Comparison of ENCODE assay signal across 1 cellular context in genomic region chr14:58297762-58298476, GRCh38.
TF ChIP-seq lines count a peak whose summit lies in the region.

No MANE protein-coding gene starts in this region.

TF ChIP-seq in HEK293, 187 proteins besides CTCF, POLR2A, EP300 and RAD21 (continued from another document and continues in another):
- TF ChIP-seq ZNF280D (tag by site-specific recombination; IDR thresholded peaks at IDR 0.05): no peak
- no peak for TF ChIP-seq ZNF521 (tag by site-specific recombination; IDR thresholded peaks at IDR 0.05)
- TF ChIP-seq ZNF514 (tag by site-specific recombination; IDR thresholded peaks at IDR 0.05): no peak
- TF ChIP-seq ZNF837 (tag by site-specific recombination; IDR thresholded peaks at IDR 0.05): no peak
- 0 out of 2 replicates have a peak, but pooled peaks have one; percentile 53 for TF ChIP-seq ZNF639 (tag by site-specific recombination; IDR thresholded peaks at IDR 0.05)
- 0 out of 2 replicates have a peak, but pooled peaks have one; percentile 14 for TF ChIP-seq ZIC2 (tag by site-specific recombination; IDR thresholded peaks at IDR 0.05)
- TF ChIP-seq ZNF391 (tag by site-specific recombination; IDR thresholded peaks at IDR 0.05; ENCODE audit: borderline replicate concordance, low read depth): 0 out of 2 replicates have a peak, but pooled peaks have one; percentile 25
- peak; percentile 19; the same call in 1 of the 2 replicates for TF ChIP-seq PRDM10 (tag by site-specific recombination; IDR thresholded peaks at IDR 0.05)
- no peak for TF ChIP-seq MEIS1 (CRISPR knock-in tag; IDR thresholded peaks at IDR 0.05; ENCODE audit: borderline replicate concordance)
- no peak for TF ChIP-seq ZNF404 (tag by site-specific recombination; IDR thresholded peaks at IDR 0.05)
- no peak for TF ChIP-seq ZNF792 (tag by site-specific recombination; IDR thresholded peaks at IDR 0.05)
- no peak for TF ChIP-seq RBAK (tag by site-specific recombination; IDR thresholded peaks at IDR 0.05)
- TF ChIP-seq ZFP41 (tag by site-specific recombination; IDR thresholded peaks at IDR 0.05; ENCODE audit: borderline replicate concordance): no peak
- peak; percentile 34; the same call in 1 of the 2 replicates for TF ChIP-seq ZNF518A (tag by site-specific recombination; conservative IDR thresholded peaks at IDR 0.05; ENCODE audit: low read depth)
- TF ChIP-seq ZNF366 (tag by site-specific recombination; conservative IDR thresholded peaks at IDR 0.05): peak; percentile 1
- TF ChIP-seq ZNF624 (tag by site-specific recombination; IDR thresholded peaks at IDR 0.05): no peak
- TF ChIP-seq ZNF571 (tag by site-specific recombination; IDR thresholded peaks at IDR 0.05): no peak
- TF ChIP-seq ZNF830 (tag by site-specific recombination; IDR thresholded peaks at IDR 0.05; ENCODE audit: low read depth): no peak
- TF ChIP-seq ZBTB44 (tag by site-specific recombination; IDR thresholded peaks at IDR 0.05): 0 out of 2 replicates have a peak, but pooled peaks have one; percentile 2
- TF ChIP-seq KLF7 (tag by site-specific recombination; IDR thresholded peaks at IDR 0.05; ENCODE audit: borderline replicate concordance): 0 out of 2 replicates have a peak, but pooled peaks have one; percentile 18
- TF ChIP-seq ZNF398 (tag by site-specific recombination; IDR thresholded peaks at IDR 0.05): peak; percentile 85
- no peak for TF ChIP-seq OSR2 (tag by site-specific recombination; IDR thresholded peaks at IDR 0.05)
- no peak for TF ChIP-seq ZNF114 (tag by site-specific recombination; IDR thresholded peaks at IDR 0.05)
- no peak for TF ChIP-seq ZNF362 (tag by site-specific recombination; IDR thresholded peaks at IDR 0.05)
- no peak for TF ChIP-seq ZNF610 (tag by site-specific recombination; IDR thresholded peaks at IDR 0.05; ENCODE audit: borderline replicate concordance)
- TF ChIP-seq ELK4 (IDR thresholded peaks at IDR 0.05; ENCODE audit: borderline replicate concordance, low read depth, low read length): peak; percentile 89; the same call in 1 of the 2 replicates
- no peak for TF ChIP-seq ZNF449 (tag by site-specific recombination; IDR thresholded peaks at IDR 0.05)
- no peak for TF ChIP-seq ZNF621 (tag by site-specific recombination; IDR thresholded peaks at IDR 0.05)
- no peak for TF ChIP-seq ZNF16 (tag by site-specific recombination; IDR thresholded peaks at IDR 0.05; ENCODE audit: low read depth)
- no peak for TF ChIP-seq ZNF23 (tag by site-specific recombination; IDR thresholded peaks at IDR 0.05; ENCODE audit: borderline replicate concordance)
